19 cellular contexts compared by ENCODE assay signal in the genomic region with DNA sequence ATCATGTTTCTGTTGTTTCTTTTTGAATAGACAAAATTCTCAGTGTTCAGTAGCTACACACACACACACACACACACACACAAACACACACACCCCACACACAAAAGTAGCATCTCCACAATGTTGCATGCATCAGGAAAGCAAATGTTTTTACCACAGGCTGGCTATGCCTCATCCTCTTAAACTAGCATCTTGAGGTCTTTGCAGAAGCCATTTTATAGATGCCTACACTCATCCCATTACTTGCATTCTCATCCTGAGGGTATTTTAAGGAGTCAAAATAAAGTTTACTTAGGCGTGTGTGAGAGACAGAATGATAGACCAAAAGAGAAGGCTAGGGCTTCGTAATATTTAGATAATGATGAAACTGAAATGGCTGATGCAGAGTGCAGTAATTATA.
"Had no signal": no experiment of that assay in that cellular context is flagged by ENCODE, and none has a peak within 500 bp of the region (broad histone marks: within the 10 kb centered on the region; RNA-seq: fewer than 3 reads in every experiment).

No MANE protein-coding gene starts in this region.

- H3K4me2 ChIP-seq: PC-9 had no signal

- H3K27me3 ChIP-seq: MG63, Peyer's patch had no signal

- DNase-seq: KG1, MG63, NCI-H1092, NCI-H1417 treated with DMSO at 0.1 percent for 48 hours, NCI-H146, NCI-H2081, NCI-H2107, NCI-H2227 treated with DMSO at 0.1 percent for 48 hours, NCI-H446, NCI-H510A, NCI-H524 treated with DMSO at 0.1 percent for 48 hours, NCI-H774, PC-9, Peyer's patch, Right ventricle myocardium superior, T-helper 1 cell had no signal

- H3K9me3 ChIP-seq: MG63, Peyer's patch, SJCRH30 had no signal

- H2AFZ ChIP-seq: PC-9 had no signal

- H3K36me3 ChIP-seq: MG63, Peyer's patch, SJCRH30 had no signal

- FAIRE-seq: HTR-8/SVneo had no signal

- H3K4me3 ChIP-seq: MG63, PC-9, Peyer's patch, SJCRH30 had no signal

- H3K27ac ChIP-seq: HL-60, PC-9, Peyer's patch, SJCRH30 had no signal
